19 cellular contexts compared by ENCODE assay signal in genomic region chr6:169368200-169368599, GRCh38.
DNase-seq lines count a peak whose midpoint lies in the region; ATAC-seq and TF ChIP-seq lines count a peak whose summit lies in the region.
"Had no signal": no experiment of that assay in that cellular context is flagged by ENCODE, and none has a peak within 500 bp of the region (broad histone marks: within the 10 kb centered on the region; RNA-seq: fewer than 3 reads in every experiment).

No MANE protein-coding gene starts in this region.

- H3K36me3 Mint-ChIP-seq in neural progenitor cell: no peaks in the 10 kb centered on the region
- H3K36me3 Mint-ChIP-seq in stimulated activated effector memory CD8-positive, alpha-beta T cell treated with anti-CD3 and anti-CD28 coated beads, Interleukin-12 subunit alpha, Interleukin-12 subunit beta, amount 100 ng/mL, for 72 hours: no peaks in the 10 kb centered on the region
- H3K36me3 Mint-ChIP-seq: CD14-positive monocyte; CD4-positive, alpha-beta memory T cell; CD4-positive, CD25-positive, alpha-beta regulatory T cell; CD8-positive, alpha-beta memory T cell had no signal

- DNase-seq in esophagus muscularis mucosa (ENCODE audit: extremely low spot score) (peak; percentile 82), neural progenitor cell (ENCODE audit: low spot score) (no peak), mucosa of descending colon (no peak), COLO829 (ENCODE audit: low spot score) (no peak)
- no peak for DNase-seq in stimulated activated effector memory CD8-positive, alpha-beta T cell treated with anti-CD3 and anti-CD28 coated beads, Interleukin-12 subunit alpha, Interleukin-12 subunit beta, amount 100 ng/mL, for 72 hours (ENCODE audit: low spot score in 2 of 2)
- DNase-seq: 8988T; ACHN; BE2C; C1 segment of cervical spinal cord; Caco-2; Calu3; CD4-positive, alpha-beta memory T cell; CD4-positive, CD25-positive, alpha-beta regulatory T cell; CD8-positive, alpha-beta memory T cell; DMS79 treated with DMSO at 0.1 percent for 48 hours; GF-D8 had no signal

- TF ChIP-seq CTCF in esophagus muscularis mucosa (IDR thresholded peaks at IDR 0.05) (no peak), neural progenitor cell (IDR thresholded peaks at IDR 0.05) (no peak), mucosa of descending colon (IDR thresholded peaks at IDR 0.05) (no peak)

- no peaks in the 10 kb centered on the region for H3K27me3 ChIP-seq in esophagus muscularis mucosa
- no peaks in the 10 kb centered on the region for H3K27me3 ChIP-seq in neural progenitor cell
- H3K27me3 ChIP-seq: BE2C, BLaER1 had no signal

- H3K4me2 ChIP-seq in neural progenitor cell: no peak overlapping the region
- H3K4me2 ChIP-seq: BLaER1 had no signal

- peaks cover 6% of the 10 kb centered on the region for H3K4me1 Mint-ChIP-seq in neural progenitor cell
- H3K4me1 Mint-ChIP-seq in stimulated activated effector memory CD8-positive, alpha-beta T cell treated with anti-CD3 and anti-CD28 coated beads, Interleukin-12 subunit alpha, Interleukin-12 subunit beta, amount 100 ng/mL, for 72 hours: no peaks in the 10 kb centered on the region
- H3K4me1 Mint-ChIP-seq: CD4-positive, alpha-beta memory T cell; CD4-positive, CD25-positive, alpha-beta regulatory T cell; CD8-positive, alpha-beta memory T cell had no signal

- H3K27ac ChIP-seq in esophagus muscularis mucosa (replicated peaks in 1 of 4) (no peak overlapping the region), neural progenitor cell (no peak overlapping the region)
- H3K27ac ChIP-seq: BLaER1 had no signal

- peaks cover 7% of the 10 kb centered on the region for H3K27me3 Mint-ChIP-seq in neural progenitor cell (ENCODE audit: insufficient read depth, low read depth)
- H3K27me3 Mint-ChIP-seq: CD4-positive, alpha-beta memory T cell; CD4-positive, CD25-positive, alpha-beta regulatory T cell had no signal

- H3K36me3 ChIP-seq in esophagus muscularis mucosa (no peaks in the 10 kb centered on the region), neural progenitor cell (no peaks in the 10 kb centered on the region), mucosa of descending colon (ENCODE audit: low read depth) (no peaks in the 10 kb centered on the region)
- H3K36me3 ChIP-seq: BE2C, BLaER1 had no signal

- no peak for ATAC-seq in stimulated activated effector memory CD8-positive, alpha-beta T cell treated with anti-CD3 and anti-CD28 coated beads, Interleukin-12 subunit alpha, Interleukin-12 subunit beta, amount 100 ng/mL, for 72 hours
- ATAC-seq in mucosa of descending colon (no peak), GM19455 (IDR thresholded peaks at IDR 0.05; ENCODE audit: unreplicated experiment) (no peak)

- no peak overlapping the region for H3K4me3 Mint-ChIP-seq in neural progenitor cell
- no peak overlapping the region for H3K4me3 Mint-ChIP-seq in stimulated activated effector memory CD8-positive, alpha-beta T cell treated with anti-CD3 and anti-CD28 coated beads, Interleukin-12 subunit alpha, Interleukin-12 subunit beta, amount 100 ng/mL, for 72 hours
- H3K4me3 Mint-ChIP-seq: CD14-positive monocyte; CD4-positive, alpha-beta memory T cell; CD4-positive, CD25-positive, alpha-beta regulatory T cell; CD8-positive, alpha-beta memory T cell had no signal

- H3K4me1 ChIP-seq in esophagus muscularis mucosa (peaks cover 0 to 5% (median 0%) of the 10 kb centered on the region in 4 donors), neural progenitor cell (no peaks in the 10 kb centered on the region), mucosa of descending colon (ENCODE audit: low read depth) (no peaks in the 10 kb centered on the region)
- H3K4me1 ChIP-seq: BE2C, Caco-2 had no signal

- no peak for TF ChIP-seq POLR2A in esophagus muscularis mucosa (IDR thresholded peaks at IDR 0.05; ENCODE audit: low read depth)

- peaks cover 8% of the 10 kb centered on the region for H3F3A ChIP-seq in neural progenitor cell (ENCODE audit: low read depth)

- 97% methylated on average over 11 of the region's 11 CpGs for WGBS in esophagus muscularis mucosa

- no peak overlapping the region for H3K9ac ChIP-seq in neural progenitor cell
- H3K9ac ChIP-seq: BLaER1 had no signal

- H4K20me1 ChIP-seq in neural progenitor cell (ENCODE audit: low read depth): no peaks in the 10 kb centered on the region
- H4K20me1 ChIP-seq: BLaER1 had no signal

- H2AFZ ChIP-seq in neural progenitor cell (replicated peaks): no peak overlapping the region

- H3K4me3 ChIP-seq in esophagus muscularis mucosa (no peak overlapping the region), neural progenitor cell (no peak overlapping the region), mucosa of descending colon (no peak overlapping the region)
- H3K4me3 ChIP-seq: BLaER1 had no signal

- peak overlapping the region; percentile 90 for H3K27ac Mint-ChIP-seq in neural progenitor cell
- peak overlapping the region; percentile 29 for H3K27ac Mint-ChIP-seq in stimulated activated effector memory CD8-positive, alpha-beta T cell treated with anti-CD3 and anti-CD28 coated beads, Interleukin-12 subunit alpha, Interleukin-12 subunit beta, amount 100 ng/mL, for 72 hours
- H3K27ac Mint-ChIP-seq: CD14-positive monocyte; CD4-positive, alpha-beta memory T cell; CD4-positive, CD25-positive, alpha-beta regulatory T cell had no signal

- H3K79me2 ChIP-seq in neural progenitor cell (ENCODE audit: low read depth): no peaks in the 10 kb centered on the region

- intact Hi-C loops in esophagus muscularis mucosa (cut with DNase I) (no loop called here), mucosa of descending colon (cut with DNase I, micrococcal nuclease) (no loop called here)

- H3K9me3 Mint-ChIP-seq in neural progenitor cell: peaks cover 8% of the 10 kb centered on the region
- no peaks in the 10 kb centered on the region for H3K9me3 Mint-ChIP-seq in stimulated activated effector memory CD8-positive, alpha-beta T cell treated with anti-CD3 and anti-CD28 coated beads, Interleukin-12 subunit alpha, Interleukin-12 subunit beta, amount 100 ng/mL, for 72 hours

- H3K9me3 ChIP-seq in esophagus muscularis mucosa: no peaks in the 10 kb centered on the region
- H3K9me3 ChIP-seq in neural progenitor cell (ENCODE audit: low read depth): no peaks in the 10 kb centered on the region
- H3K9me3 ChIP-seq in mucosa of descending colon: no peaks in the 10 kb centered on the region
- H3K9me3 ChIP-seq: BE2C, BLaER1 had no signal

- TF ChIP-seq EP300 in esophagus muscularis mucosa (IDR thresholded peaks at IDR 0.05): no peak
